In genomic region chr3:48243886-48244285, GRCh38 we compare ENCODE assay signal across 19 cellular contexts. TPM values are rescaled to one million over a fixed set of nuclear protein-coding genes. Genes with fewer than 3 reads are reported as not detected.
DNase-seq lines count a peak whose midpoint lies in the region; ATAC-seq and TF ChIP-seq lines count a peak whose summit lies in the region.
"Had no signal": no experiment of that assay in that cellular context is flagged by ENCODE, and none has a peak within 500 bp of the region (broad histone marks: within the 10 kb centered on the region; RNA-seq: fewer than 3 reads in every experiment).

No MANE protein-coding gene starts in this region.

- peaks cover 20 to 44% (median 27%) of the 10 kb centered on the region in 3 donors for H3K4me1 Mint-ChIP-seq in CD8-positive, alpha-beta memory T cell

- POLR2A ChIA-PET in CD8-positive, alpha-beta memory T cell (lab: Charles Lee): no interaction called here

- peaks cover 24% of the 10 kb centered on the region for H3K79me2 ChIP-seq in DND-41 (ENCODE audit: insufficient read depth, low read length)

- H3K27ac Mint-ChIP-seq in CD8-positive, alpha-beta memory T cell: peak overlapping the region in 3 of 8 donors; percentile 5 to 37 (median 26)

- H2AFZ ChIP-seq in DND-41 (ENCODE audit: low read depth, low read length): no peak overlapping the region

- H3K27ac ChIP-seq in BLaER1 (no peak overlapping the region), DND-41 (ENCODE audit: low read length) (no peak overlapping the region), SJCRH30 (no peak overlapping the region; the same call in 1 of the 2 replicates), iPS-18a (ENCODE audit: low read length) (no peak overlapping the region)
- no peak overlapping the region for H3K27ac ChIP-seq in CD8-positive, alpha-beta memory T cell (ENCODE audit: low read depth, low read length)
- H3K27ac ChIP-seq: esophagus muscularis mucosa, thoracic aorta had no signal

- CTCF ChIA-PET in CD8-positive, alpha-beta memory T cell (lab: Charles Lee): interaction anchor here (1.1 kb wide), 1 partner anchor 26 kb away, joined by 3 read pairs; no protein-coding TSS in a partner anchor

- intact Hi-C loops in posterior cingulate gyrus (cut with DNase I): no loop called here

- H3K36me3 ChIP-seq in BLaER1 (peaks cover 21% of the 10 kb centered on the region), DND-41 (ENCODE audit: insufficient read depth, low read length) (peaks cover 11% of the 10 kb centered on the region), SJCRH30 (no peaks in the 10 kb centered on the region), iPS-18a (ENCODE audit: control insufficient read depth, low read depth, low read length) (peaks cover 26% of the 10 kb centered on the region)
- H3K36me3 ChIP-seq in CD8-positive, alpha-beta memory T cell (ENCODE audit: insufficient read depth, low read length): no peaks in the 10 kb centered on the region
- H3K36me3 ChIP-seq: thoracic aorta had no signal

- no peaks in the 10 kb centered on the region for H3K9me3 ChIP-seq in BLaER1
- no peaks in the 10 kb centered on the region for H3K9me3 ChIP-seq in DND-41 (ENCODE audit: insufficient read depth, low read length, severe bottlenecking)
- H3K9me3 ChIP-seq in SJCRH30 (replicated peaks): no peaks in the 10 kb centered on the region
- no peaks in the 10 kb centered on the region for H3K9me3 ChIP-seq in iPS-18a (ENCODE audit: control insufficient read depth, low read depth, low read length)
- H3K9me3 ChIP-seq in CD8-positive, alpha-beta memory T cell (ENCODE audit: low read length): no peaks in the 10 kb centered on the region
- H3K9me3 ChIP-seq: esophagus muscularis mucosa, SK-N-SH, thoracic aorta had no signal

- H4K20me1 ChIP-seq in BLaER1 (no peaks in the 10 kb centered on the region; the same call in 1 of the 2 replicates), DND-41 (ENCODE audit: insufficient read depth, low read length) (no peaks in the 10 kb centered on the region)

- H3K27me3 ChIP-seq in BLaER1 (no peaks in the 10 kb centered on the region), DND-41 (ENCODE audit: insufficient read depth, low read length, poor library complexity) (no peaks in the 10 kb centered on the region), SJCRH30 (no peaks in the 10 kb centered on the region), iPS-18a (ENCODE audit: control insufficient read depth, insufficient read depth, low read length) (no peaks in the 10 kb centered on the region)
- no peaks in the 10 kb centered on the region for H3K27me3 ChIP-seq in CD8-positive, alpha-beta memory T cell (ENCODE audit: insufficient read depth, low read length, poor library complexity, severe bottlenecking)
- H3K27me3 ChIP-seq: esophagus muscularis mucosa had no signal

- peak overlapping the region in 3 of 7 donors; percentile 19 to 44 (median 27) for H3K4me3 Mint-ChIP-seq in CD8-positive, alpha-beta memory T cell

- ATAC-seq in DND-41 (ENCODE audit: insufficient read depth, low read depth): no peak
- ATAC-seq: left ventricle myocardium superior, right cardiac atrium had no signal

- no peak for TF ChIP-seq CTCF in DND-41 (IDR thresholded peaks at IDR 0.05; ENCODE audit: borderline replicate concordance, extremely low read depth, low read length, poor library complexity, severe bottlenecking)

- peaks cover 0 to 27% (median 0%) of the 10 kb centered on the region in 3 donors for H3K36me3 Mint-ChIP-seq in CD8-positive, alpha-beta memory T cell

- peak overlapping the region; percentile 26 for H3K4me2 ChIP-seq in BLaER1
- peak overlapping the region; percentile 3; the same call in 1 of the 2 replicates for H3K4me2 ChIP-seq in DND-41 (ENCODE audit: insufficient read depth, low read length)
- H3K4me2 ChIP-seq: SK-N-SH had no signal

- H3K9ac ChIP-seq in BLaER1: no peak overlapping the region
- H3K9ac ChIP-seq in DND-41 (ENCODE audit: low read depth, low read length): no peak overlapping the region
- no peak overlapping the region for H3K9ac ChIP-seq in iPS-18a (ENCODE audit: low read length)
- H3K9ac ChIP-seq: SK-N-SH had no signal

- no peaks in the 10 kb centered on the region for H3K27me3 Mint-ChIP-seq in CD8-positive, alpha-beta memory T cell

- H3K4me3 ChIP-seq in BLaER1: no peak overlapping the region
- no peak overlapping the region for H3K4me3 ChIP-seq in DND-41 (ENCODE audit: low read depth in 1 of 2, low read length in 2 of 2)
- H3K4me3 ChIP-seq in SJCRH30: no peak overlapping the region
- peak overlapping the region; percentile 14 for H3K4me3 ChIP-seq in iPS-18a (ENCODE audit: low read length)
- no peak overlapping the region for H3K4me3 ChIP-seq in CD8-positive, alpha-beta memory T cell (ENCODE audit: low read length)
- H3K4me3 ChIP-seq: esophagus muscularis mucosa, thoracic aorta had no signal

- H3K4me1 ChIP-seq in BLaER1 (peaks cover 43% of the 10 kb centered on the region), DND-41 (ENCODE audit: insufficient read depth, low read length) (peaks cover 38% of the 10 kb centered on the region), SJCRH30 (peaks cover 28% of the 10 kb centered on the region), iPS-18a (ENCODE audit: control insufficient read depth, low read depth, low read length) (peaks cover 24% of the 10 kb centered on the region)
- peaks cover 20% of the 10 kb centered on the region for H3K4me1 ChIP-seq in CD8-positive, alpha-beta memory T cell (ENCODE audit: insufficient read depth, low read length)

- no peaks in the 10 kb centered on the region for H3K9me3 Mint-ChIP-seq in CD8-positive, alpha-beta memory T cell

- DNase-seq in DND-41: no peak
- DNase-seq in SJCRH30: peak; percentile 36 to 68
- DNase-seq in NCI-H526 treated with DMSO at 0.1 percent for 48 hours (lab: John Stamatoyannopoulos, UW): no peak
- DNase-seq in ecto neural progenitor cell (ENCODE audit: low spot score): no peak
- no peak for DNase-seq in posterior cingulate gyrus
- no peak for DNase-seq in CD8-positive, alpha-beta memory T cell
- DNase-seq: anterior cingulate cortex; central memory CD4-positive, alpha-beta T cell; effector CD8-positive, alpha-beta T cell; left ventricle myocardium superior; NCI-H146; NCI-H2227 treated with DMSO at 0.1 percent for 48 hours; right cardiac atrium; SK-N-SH had no signal

RNA-seq across cellular contexts. Expression of gene ZNF589, which starts 3.0 kb away (rescaled TPM):
- total RNA-seq in SJCRH30 (2014; rRNA removed; shearing (Covaris generic)): 9.8 and 9.9 TPM in 2 replicates
- total RNA-seq in CD8-positive, alpha-beta memory T cell: 10 to 100 TPM; 21.8 to 21.9 TPM
- 7.3 TPM for polyA plus RNA-seq in CD8-positive, alpha-beta memory T cell

RNA-seq across cellular contexts. Expression of gene CAMP, which starts 20.6 kb away (rescaled TPM):
- total RNA-seq in SJCRH30 (2014; rRNA removed; shearing (Covaris generic)): 0.45 and 0.48 TPM in 2 replicates
- not detected for total RNA-seq in CD8-positive, alpha-beta memory T cell
- not detected for polyA plus RNA-seq in CD8-positive, alpha-beta memory T cell
- total RNA-seq: HT1080, left ventricle myocardium superior, thoracic aorta had no signal
- polyA plus RNA-seq: SK-N-SH had no signal

RNA-seq across cellular contexts. Expression of gene CDC25A, which starts 55.7 kb away (rescaled TPM):
- 83.1 and 92.0 TPM in 2 replicates for total RNA-seq in SJCRH30 (2014; rRNA removed; shearing (Covaris generic))
- 10 to 100 TPM; 58.4 to 58.8 TPM for total RNA-seq in CD8-positive, alpha-beta memory T cell
- not detected for polyA plus RNA-seq in CD8-positive, alpha-beta memory T cell

RNA-seq across cellular contexts. Expression of gene NME6, which starts 57.3 kb away (rescaled TPM):
- 28.2 and 30.9 TPM in 2 replicates for total RNA-seq in SJCRH30 (2014; rRNA removed; shearing (Covaris generic))
- 10 to 100 TPM; 37.5 to 40.9 TPM for total RNA-seq in CD8-positive, alpha-beta memory T cell
- 69.3 TPM for polyA plus RNA-seq in CD8-positive, alpha-beta memory T cell

Comparison
In these comparisons a context has a peak if more than half of its experiments do, and no peak if none do; other contexts are left out.
1. DNase-seq: peak in SJCRH30 (2 of 2); none in DND-41 (single experiment), NCI-H526 treated with DMSO at 0.1 percent for 48 hours (single experiment), ecto neural progenitor cell (single experiment), posterior cingulate gyrus (0 of 10) and CD8-positive, alpha-beta memory T cell (0 of 5).